15 cellular contexts compared by ENCODE assay signal in genomic region chr3:125006190-125006855, GRCh38. TPM values are rescaled to one million over a fixed set of nuclear protein-coding genes. Genes with fewer than 3 reads are reported as not detected.
DNase-seq lines count a peak whose midpoint lies in the region; ATAC-seq and TF ChIP-seq lines count a peak whose summit lies in the region.
"Had no signal": no experiment of that assay in that cellular context is flagged by ENCODE, and none has a peak within 500 bp of the region (broad histone marks: within the 10 kb centered on the region; RNA-seq: fewer than 3 reads in every experiment).

No MANE protein-coding gene starts in this region.

- H2BK5ac ChIP-seq in mesenchymal stem cell (ENCODE audit: low read depth, low read length, poor library complexity, severe bottlenecking) = no peak overlapping the region

- H3K9me3 ChIP-seq in mesenchymal stem cell (ENCODE audit: control insufficient read depth, low read length) = no peaks in the 10 kb centered on the region
- H3K9me3 ChIP-seq in thymus (ENCODE audit: control insufficient read depth) = no peaks in the 10 kb centered on the region
- H3K9me3 ChIP-seq: BLaER1 treated with 17β-estradiol and CSF1 and Interleukin-3, amounts not matched to agents 10 nM and 100 nM had no signal

- H3K4me3 ChIP-seq in mesenchymal stem cell (ENCODE audit: insufficient read depth in 1 of 2, low read depth in 1 of 2, low read length in 2 of 2) (no peak overlapping the region), thymus (ENCODE audit: low read length) (no peak overlapping the region)
- H3K4me3 ChIP-seq: BLaER1 treated with 17β-estradiol and CSF1 and Interleukin-3, amounts not matched to agents 10 nM and 100 nM had no signal

- H3K27ac ChIP-seq in VCaP (peak overlapping the region; percentile 91), mesenchymal stem cell (ENCODE audit: low read length, poor library complexity, severe bottlenecking) (no peak overlapping the region), thymus (ENCODE audit: low read depth) (peak overlapping the region; percentile 20)
- H3K27ac ChIP-seq: 22Rv1; BLaER1 treated with 17β-estradiol and CSF1 and Interleukin-3, amounts not matched to agents 10 nM and 100 nM had no signal

- H3K4me3 Mint-ChIP-seq in activated T-cell treated with anti-CD3 and anti-CD28 coated beads, Interleukin-2, amount 50 U/mL, for 72 hours = no peak overlapping the region

- H3K36me3 Mint-ChIP-seq in activated T-cell treated with anti-CD3 and anti-CD28 coated beads, Interleukin-2, amount 50 U/mL, for 72 hours (ENCODE audit: insufficient read depth in 2 of 2) = peaks cover 0 to 7% of the 10 kb centered on the region in 2 donors

- no peak overlapping the region for H4K91ac ChIP-seq in mesenchymal stem cell (ENCODE audit: low read length)

- H2AK5ac ChIP-seq in mesenchymal stem cell (ENCODE audit: low read length, severe bottlenecking) = peak overlapping the region; percentile 61

- no peaks in the 10 kb centered on the region for H3K9me3 Mint-ChIP-seq in activated T-cell treated with anti-CD3 and anti-CD28 coated beads, Interleukin-2, amount 50 U/mL, for 72 hours

- H3K14ac ChIP-seq in mesenchymal stem cell (ENCODE audit: low read length in 2 of 2) = no peak overlapping the region

- H4K8ac ChIP-seq in mesenchymal stem cell (ENCODE audit: low read length) = no peak overlapping the region

- H3K79me1 ChIP-seq in mesenchymal stem cell (replicated peaks; ENCODE audit: low read length, poor library complexity, severe bottlenecking) = peaks cover 11% of the 10 kb centered on the region

- no peak for TF ChIP-seq CTCF in VCaP (conservative IDR thresholded peaks at IDR 0.05)

- H3K27ac Mint-ChIP-seq in activated T-cell treated with anti-CD3 and anti-CD28 coated beads, Interleukin-2, amount 50 U/mL, for 72 hours = peak overlapping the region; percentile 36

- H3K9ac ChIP-seq in mesenchymal stem cell (ENCODE audit: low read length) = no peak overlapping the region
- H3K9ac ChIP-seq: BLaER1 treated with 17β-estradiol and CSF1 and Interleukin-3, amounts not matched to agents 10 nM and 100 nM had no signal

- H3K27me3 Mint-ChIP-seq in activated T-cell treated with anti-CD3 and anti-CD28 coated beads, Interleukin-2, amount 50 U/mL, for 72 hours (ENCODE audit: low read depth) = no peaks in the 10 kb centered on the region

- H2BK12ac ChIP-seq in mesenchymal stem cell (ENCODE audit: low read length in 2 of 2) = no peak overlapping the region

- H3K23ac ChIP-seq in mesenchymal stem cell (ENCODE audit: low read length in 2 of 2) = no peak overlapping the region

- H3K4me1 Mint-ChIP-seq in activated T-cell treated with anti-CD3 and anti-CD28 coated beads, Interleukin-2, amount 50 U/mL, for 72 hours (ENCODE audit: low read depth) = peaks cover 41% of the 10 kb centered on the region

- H3K4me1 ChIP-seq in mesenchymal stem cell (ENCODE audit: control insufficient read depth, insufficient read depth, low read depth, low read length) (peaks cover 23% of the 10 kb centered on the region), thymus (ENCODE audit: control insufficient read depth, insufficient read depth, low read length) (peaks cover 47% of the 10 kb centered on the region)

- H3K18ac ChIP-seq in mesenchymal stem cell (ENCODE audit: low read depth in 1 of 2, low read length in 2 of 2) = no peak overlapping the region

- H3K27me3 ChIP-seq in mesenchymal stem cell (ENCODE audit: control insufficient read depth in 1 of 2, insufficient read depth in 1 of 2, low read length in 2 of 2) (no peaks in the 10 kb centered on the region), thymus (ENCODE audit: control insufficient read depth, insufficient read depth) (no peaks in the 10 kb centered on the region)
- H3K27me3 ChIP-seq: BLaER1 treated with 17β-estradiol and CSF1 and Interleukin-3, amounts not matched to agents 10 nM and 100 nM had no signal

- WGBS in mesenchymal stem cell = 97% methylated on average over 7 of the region's 8 CpGs
- WGBS in thymus = 77% methylated on average over 8 of the region's 8 CpGs

- ATAC-seq in activated T-cell treated with anti-CD3 and anti-CD28 coated beads, Interleukin-2, amount 50 U/mL, for 72 hours (replicated peaks in 1 of 2) = no peak

- H3K36me3 ChIP-seq in mesenchymal stem cell (ENCODE audit: control insufficient read depth in 1 of 2, insufficient read depth in 2 of 2, low read depth in 1 of 2, low read length in 2 of 2) (peaks cover 27 to 96% of the 10 kb centered on the region in 2 experiments), thymus (ENCODE audit: control insufficient read depth, insufficient read depth) (peaks cover 8% of the 10 kb centered on the region)

- H2BK15ac ChIP-seq in mesenchymal stem cell (ENCODE audit: low read depth, poor library complexity, severe bottlenecking) = no peak overlapping the region

- no peak overlapping the region for H2AFZ ChIP-seq in mesenchymal stem cell (ENCODE audit: low read depth, low read length)

- no peak overlapping the region for H2BK120ac ChIP-seq in mesenchymal stem cell (ENCODE audit: low read depth, low read length)

- DNase-seq in activated T-cell treated with anti-CD3 and anti-CD28 coated beads, Interleukin-2, amount 50 U/mL, for 72 hours = no peak
- DNase-seq in activated T-cell treated with anti-CD3 and anti-CD28 coated beads, Interleukin-2, amount 50 U/mL, for 1 hour = no peak
- DNase-seq in mesenchymal stem cell (no peak), midbrain (lab: John Stamatoyannopoulos, UW) (no peak), SKM-1 (lab: John Stamatoyannopoulos, UW; ENCODE audit: unreplicated experiment) (no peak), SW 1271 (lab: John Stamatoyannopoulos, UW) (no peak)
- DNase-seq: DMS 273 treated with DMSO at 0.1 percent for 48 hours, NCI-H1436 treated with DMSO at 0.1 percent for 48 hours, NCI-H2081, NCI-H510A treated with DMSO at 0.1 percent for 48 hours, RPMI8226 had no signal

- no peak overlapping the region for H3K4me2 ChIP-seq in mesenchymal stem cell (ENCODE audit: low read length, poor library complexity, severe bottlenecking)

- no peak overlapping the region for H3K4ac ChIP-seq in mesenchymal stem cell (ENCODE audit: low read depth in 1 of 2, low read length in 2 of 2)

RNA-seq across cellular contexts. Expression of gene HEG1, which starts 49.5 kb away (rescaled TPM):
- total RNA-seq in activated T-cell treated with anti-CD3 and anti-CD28 coated beads, Interleukin-2, amount 50 U/mL, for 72 hours = 1 to 10 TPM; 7.4 to 9.5 TPM
- polyA plus RNA-seq in mesenchymal stem cell (2013, experiment 1 of 2) = 134 TPM
- 130 TPM for polyA plus RNA-seq in mesenchymal stem cell (2013, experiment 2 of 2)
- 4.7 TPM for polyA plus RNA-seq in thymus
